Comparison of ENCODE assay signal across 1 cellular context in genomic region chr12:121996945-121997612, GRCh38.
A peak's percentile ranks its signal among the peaks of the same experiment; 100 is the strongest.
TF ChIP-seq lines count a peak whose summit lies in the region.

No MANE protein-coding gene starts in this region.

TF ChIP-seq in IMR-90, 13 proteins besides CTCF, POLR2A, EP300 and RAD21:
- TF ChIP-seq USF2 (IDR thresholded peaks at IDR 0.05; ENCODE audit: low read depth, low read length): no peak
- TF ChIP-seq MAFK (IDR thresholded peaks at IDR 0.05; ENCODE audit: low read depth, low read length): peak; percentile 39
- 0 out of 2 replicates have a peak, but pooled peaks have one; percentile 17 for TF ChIP-seq FOS (IDR thresholded peaks at IDR 0.05; ENCODE audit: low read depth, low read length)
